8 cellular contexts compared by ENCODE assay signal in genomic region chr13:110799246-110800236, GRCh38.
A peak's percentile ranks its signal among the peaks of the same experiment; 100 is the strongest.
DNase-seq lines count a peak whose midpoint lies in the region; TF ChIP-seq lines count a peak whose summit lies in the region.

No MANE protein-coding gene starts in this region.

- H3K4me3 ChIP-seq in BJ (ENCODE audit: low read depth, low read length): peak overlapping the region; percentile 32
- no peak overlapping the region for H3K4me3 ChIP-seq in trophoblast cell (ENCODE audit: low read depth, low read length)

- no peaks in the 10 kb centered on the region for H3K79me1 ChIP-seq in trophoblast cell (ENCODE audit: low read length)

- H3K36me3 ChIP-seq in BJ (ENCODE audit: control insufficient read depth, insufficient read depth, low read length) (no peaks in the 10 kb centered on the region), trophoblast cell (ENCODE audit: control insufficient read depth in 1 of 2, insufficient read depth in 2 of 2, low read length in 2 of 2) (no peaks in the 10 kb centered on the region)

- no peak overlapping the region for H3K27ac ChIP-seq in trophoblast cell (ENCODE audit: low read depth, low read length)

- H3K23ac ChIP-seq in trophoblast cell (ENCODE audit: low read length): no peak overlapping the region

- no peak overlapping the region for H2BK12ac ChIP-seq in trophoblast cell (ENCODE audit: low read length)

- H3K79me2 ChIP-seq in trophoblast cell (ENCODE audit: control insufficient read depth, insufficient read depth, low read length, poor library complexity): no peaks in the 10 kb centered on the region

- H3K14ac ChIP-seq in trophoblast cell (ENCODE audit: low read length): no peak overlapping the region

- POLR2A ChIA-PET in BJ (lab: Charles Lee): interaction anchor here (1.0 kb wide), 1 partner anchor 84 kb away, joined by 9 read pairs; no protein-coding TSS in a partner anchor

- no peak overlapping the region for H2BK120ac ChIP-seq in trophoblast cell (ENCODE audit: insufficient read depth, low read length, poor library complexity)

- peak overlapping the region; percentile 31 for H3K9ac ChIP-seq in trophoblast cell (ENCODE audit: low read length)

- H4K12ac ChIP-seq in trophoblast cell (ENCODE audit: low read depth, low read length): no peak overlapping the region

- H2BK5ac ChIP-seq in trophoblast cell (ENCODE audit: low read depth, low read length, poor library complexity): no peak overlapping the region

- H4K8ac ChIP-seq in trophoblast cell (ENCODE audit: low read depth, low read length): no peak overlapping the region

- peak; percentile 73 for DNase-seq in BJ (ENCODE audit: low read depth)
- peak; percentile 35 for DNase-seq in UCSD-AML1 (lab: John Stamatoyannopoulos, UW; ENCODE audit: unreplicated experiment)
- peak; percentile 40 for DNase-seq in globus pallidus (ENCODE audit: low spot score)
- DNase-seq in trophoblast cell: no peak
- no peak for DNase-seq in putamen (ENCODE audit: low spot score)
- no peak for DNase-seq in SW 1271 (lab: John Stamatoyannopoulos, UW)
- no peak for DNase-seq in activated CD4-positive, CD25-positive, alpha-beta regulatory T cell (lab: John Stamatoyannopoulos, UW)
- DNase-seq in RPMI8226: no peak

- no peak overlapping the region for H3K18ac ChIP-seq in trophoblast cell (ENCODE audit: low read length)

- CTCF ChIA-PET in BJ (lab: Yijun Ruan, JAX): interaction anchor here (1.1 to 2.4 kb wide), 4 partner anchors 13 to 206 kb away, joined by 3 to 8 read pairs (median 4); no protein-coding TSS in a partner anchor

- peaks cover 5% of the 10 kb centered on the region for H3K27me3 ChIP-seq in BJ (ENCODE audit: control insufficient read depth, insufficient read depth, low read length)
- no peaks in the 10 kb centered on the region for H3K27me3 ChIP-seq in trophoblast cell (ENCODE audit: insufficient read depth, low read length)

- no peak overlapping the region for H3K4ac ChIP-seq in trophoblast cell (ENCODE audit: low read depth, low read length)

- no peak overlapping the region for H3K4me2 ChIP-seq in trophoblast cell (ENCODE audit: low read length)

- peaks cover 0 to 2% of the 10 kb centered on the region in 2 experiments for H3K4me1 ChIP-seq in trophoblast cell (ENCODE audit: control insufficient read depth in 1 of 2, insufficient read depth in 2 of 2, low read length in 2 of 2)

- H2AFZ ChIP-seq in trophoblast cell (ENCODE audit: insufficient read depth, low read length, poor library complexity): no peak overlapping the region

- TF ChIP-seq CTCF in BJ (IDR thresholded peaks at IDR 0.05; ENCODE audit: insufficient read depth, low read depth, low read length): no peak

- H2AK5ac ChIP-seq in trophoblast cell (ENCODE audit: low read length): no peak overlapping the region

- WGBS in trophoblast cell (ENCODE audit: extremely low coverage, insufficient coverage, insufficient read length): no CpG with 5 or more reads among the region's 30 CpGs

- H3K9me3 ChIP-seq in trophoblast cell (ENCODE audit: insufficient read depth, low read depth, low read length): no peaks in the 10 kb centered on the region

- H4K91ac ChIP-seq in trophoblast cell (ENCODE audit: low read depth, low read length): no peak overlapping the region

Comparison
In these comparisons a context has a peak if more than half of its experiments do, and no peak if none do; other contexts are left out.
1. DNase-seq: peak in BJ (single experiment), UCSD-AML1 (single experiment) and globus pallidus (single experiment); none in trophoblast cell (0 of 2), putamen (single experiment), SW 1271 (0 of 2), activated CD4-positive, CD25-positive, alpha-beta regulatory T cell (0 of 4) and RPMI8226 (single experiment).